8 cellular contexts compared by ENCODE assay signal in genomic region chr6:10412165-10412947, GRCh38. TPM values are rescaled to one million over a fixed set of nuclear protein-coding genes. Genes with fewer than 3 reads are reported as not detected.
DNase-seq lines count a peak whose midpoint lies in the region; ATAC-seq and TF ChIP-seq lines count a peak whose summit lies in the region.

No MANE protein-coding gene starts in this region.

- H3K9me3 ChIP-seq in A673 (ENCODE audit: low read depth, low read length, poor library complexity, severe bottlenecking) (no peaks in the 10 kb centered on the region), neuronal stem cell (replicated peaks in 1 of 2; ENCODE audit: control insufficient read depth in 2 of 2, insufficient read depth in 1 of 2, low read depth in 1 of 2, low read length in 2 of 2) (peaks cover 6 to 11% of the 10 kb centered on the region in 2 donors)

- H3K4me3 ChIP-seq in A673 (ENCODE audit: low read depth, low read length, poor library complexity, severe bottlenecking) (peak overlapping the region; percentile 75), GM12864 (ENCODE audit: low read depth, low read length) (peak overlapping the region; percentile 62), fibroblast of mammary gland (ENCODE audit: control insufficient read depth, low read depth, low read length) (peak overlapping the region; percentile 47), neuronal stem cell (ENCODE audit: low read length in 2 of 2) (peak overlapping the region; percentile 45 to 78)

- no peak overlapping the region for H2BK120ac ChIP-seq in neuronal stem cell (ENCODE audit: low read depth, low read length)

- H3K4me1 ChIP-seq in A673 (ENCODE audit: insufficient read depth, low read length, poor library complexity, severe bottlenecking) (peaks cover 38% of the 10 kb centered on the region), neuronal stem cell (ENCODE audit: control insufficient read depth in 2 of 2, insufficient read depth in 1 of 2, low read depth in 1 of 2, low read length in 2 of 2) (peaks cover 7 to 13% of the 10 kb centered on the region in 2 donors)

- ATAC-seq in HG02642 (IDR thresholded peaks at IDR 0.05; ENCODE audit: poor library complexity, unreplicated experiment) (peak; percentile 60), HG03457 (IDR thresholded peaks at IDR 0.05; ENCODE audit: unreplicated experiment) (no peak)
- peak; percentile 69 for ATAC-seq in activated CD8-positive, alpha-beta T cell treated with anti-CD3 and anti-CD28 coated beads for 36 hours

- H3K4me3 Mint-ChIP-seq in activated CD8-positive, alpha-beta T cell treated with anti-CD3 and anti-CD28 coated beads for 36 hours: peak overlapping the region; percentile 81

- H3K4me2 ChIP-seq in neuronal stem cell (ENCODE audit: insufficient read depth, low read length, poor library complexity, severe bottlenecking): peak overlapping the region; percentile 95

- no peak for TF ChIP-seq CTCF in A673 (conservative IDR thresholded peaks at IDR 0.05; ENCODE audit: low read depth, low read length)
- TF ChIP-seq CTCF in GM12864 (IDR thresholded peaks at IDR 0.05; ENCODE audit: low read depth, low read length, missing control alignments): no peak
- TF ChIP-seq CTCF in activated CD8-positive, alpha-beta T cell treated with anti-CD3 and anti-CD28 coated beads for 36 hours (IDR thresholded peaks at IDR 0.05): no peak
- TF ChIP-seq CTCF in fibroblast of mammary gland (conservative IDR thresholded peaks at IDR 0.05; ENCODE audit: control insufficient read depth, insufficient read depth, low read depth, low read length): no peak

- peak overlapping the region; percentile 90 for H2BK15ac ChIP-seq in neuronal stem cell (ENCODE audit: low read length)

- H2AK5ac ChIP-seq in neuronal stem cell (ENCODE audit: low read depth, low read length): peak overlapping the region; percentile 14

- no peak overlapping the region for H4K91ac ChIP-seq in neuronal stem cell (ENCODE audit: low read depth, low read length, poor library complexity)

- POLR2A ChIA-PET in A673 (lab: Charles Lee; ENCODE audit: low non-redundant PET): interaction anchor here (0.6 kb wide), 1 partner anchor 8 kb away, joined by 3 read pairs; no protein-coding TSS in a partner anchor
- POLR2A ChIA-PET in activated CD8-positive, alpha-beta T cell treated with anti-CD3 and anti-CD28 coated beads for 36 hours (lab: Charles Lee): interaction anchor here (0.7 to 1.2 kb wide), 2 partner anchors 26 to 27 kb away, joined by 3 read pairs; no protein-coding TSS in a partner anchor

- peaks cover 37% of the 10 kb centered on the region for H3K4me1 Mint-ChIP-seq in activated CD8-positive, alpha-beta T cell treated with anti-CD3 and anti-CD28 coated beads for 36 hours (ENCODE audit: low read depth)

- CTCF ChIA-PET in A673 (lab: Charles Lee): interaction anchor here (0.6 kb wide), 1 partner anchor 282 kb away, joined by 3 read pairs; the partner anchor contains the start of genes C6orf52 and PAK1IP1
- CTCF ChIA-PET in activated CD8-positive, alpha-beta T cell treated with anti-CD3 and anti-CD28 coated beads for 36 hours (lab: Charles Lee): interaction anchor here (1.9 kb wide), 1 partner anchor 17 kb away, joined by 6 read pairs; no protein-coding TSS in a partner anchor

- DNase-seq in A673 (ENCODE audit: low spot score): peak; percentile 95
- DNase-seq in GM12864 (ENCODE audit: low read depth): no peak
- DNase-seq in NCI-H1694 (lab: John Stamatoyannopoulos, UW): peak; percentile 64
- peak; percentile 57 for DNase-seq in activated CD8-positive, alpha-beta T cell treated with anti-CD3 and anti-CD28 coated beads for 36 hours
- DNase-seq in fibroblast of mammary gland (ENCODE audit: low read depth): no peak
- no peak for DNase-seq in neuronal stem cell (ENCODE audit: low spot score)

- no peak overlapping the region for H3K4ac ChIP-seq in neuronal stem cell (ENCODE audit: low read length)

- no TSS peak for BruUV-seq in A673 (replicated peaks; lab: Mats Ljungman, UMichigan)

- H3K9me3 Mint-ChIP-seq in activated CD8-positive, alpha-beta T cell treated with anti-CD3 and anti-CD28 coated beads for 36 hours: peaks cover 11% of the 10 kb centered on the region

- no peak overlapping the region for H4K8ac ChIP-seq in neuronal stem cell (ENCODE audit: low read depth, low read length)

- H3K27me3 Mint-ChIP-seq in activated CD8-positive, alpha-beta T cell treated with anti-CD3 and anti-CD28 coated beads for 36 hours: peaks cover 86% of the 10 kb centered on the region

- H3K79me1 ChIP-seq in neuronal stem cell (ENCODE audit: low read depth, low read length): no peaks in the 10 kb centered on the region

- H3K36me3 Mint-ChIP-seq in activated CD8-positive, alpha-beta T cell treated with anti-CD3 and anti-CD28 coated beads for 36 hours (ENCODE audit: low read depth): peaks cover 21% of the 10 kb centered on the region

- no peak overlapping the region for H2BK12ac ChIP-seq in neuronal stem cell (ENCODE audit: low read length)

- H3K27me3 ChIP-seq in A673 (replicated peaks; ENCODE audit: insufficient read depth, low read depth, low read length, poor library complexity) (no peaks in the 10 kb centered on the region), neuronal stem cell (ENCODE audit: control insufficient read depth in 3 of 3, insufficient read depth in 3 of 3, low read depth in 1 of 3, low read length in 3 of 3) (peaks cover 55 to 98% (median 89%) of the 10 kb centered on the region in 3 experiments)

- no CpG with 5 or more reads among the region's 75 CpGs for WGBS in neuronal stem cell (ENCODE audit: extremely low coverage in 2 of 2, insufficient read length in 2 of 2, insufficient replicate concordance in 1 of 2), 2 donors

- H3K27ac Mint-ChIP-seq in activated CD8-positive, alpha-beta T cell treated with anti-CD3 and anti-CD28 coated beads for 36 hours: peak overlapping the region; percentile 52

- peak overlapping the region; percentile 50 for H3K18ac ChIP-seq in neuronal stem cell (ENCODE audit: low read length)

- peak overlapping the region; percentile 75 for H3K9ac ChIP-seq in neuronal stem cell (ENCODE audit: low read depth, low read length, poor library complexity)

- peak overlapping the region; percentile 34 for H3K23ac ChIP-seq in neuronal stem cell (ENCODE audit: low read depth, low read length, poor library complexity)

- H2BK5ac ChIP-seq in neuronal stem cell (ENCODE audit: low read length): no peak overlapping the region

- no peak overlapping the region for H3K14ac ChIP-seq in neuronal stem cell (ENCODE audit: low read length)

- H3K36me3 ChIP-seq in A673 (ENCODE audit: insufficient read depth, low read length, poor library complexity, severe bottlenecking): no peaks in the 10 kb centered on the region
- H3K36me3 ChIP-seq in neuronal stem cell (replicated peaks in 1 of 2; ENCODE audit: control insufficient read depth in 2 of 2, insufficient read depth in 2 of 2, low read length in 2 of 2): no peaks in the 10 kb centered on the region

- peak overlapping the region; percentile 84 for H2AFZ ChIP-seq in neuronal stem cell (ENCODE audit: low read length)

- intact Hi-C loops in A673 (cut with micrococcal nuclease; ENCODE audit: unreplicated experiment): loop anchor here (5.0 kb wide), 3 partner anchors 165 to 1430 kb away; no protein-coding TSS in a partner anchor
- intact Hi-C loops in activated CD8-positive, alpha-beta T cell treated with anti-CD3 and anti-CD28 coated beads for 36 hours (cut with micrococcal nuclease): loop anchor here (10.0 kb wide), 1 partner anchor 472 kb away; the partner anchor contains the start of genes GCM2 and SYCP2L

- peak overlapping the region; percentile 83 for H3K27ac ChIP-seq in A673 (ENCODE audit: low read depth, low read length, poor library complexity, severe bottlenecking)
- no peak overlapping the region for H3K27ac ChIP-seq in neuronal stem cell (replicated peaks; ENCODE audit: low read length)

RNA-seq across cellular contexts. Expression of gene TFAP2A, which starts 2.5 kb away (rescaled TPM):
- 19.1 and 19.3 TPM in 2 replicates for total RNA-seq in A673 (2021)
- total RNA-seq in activated CD8-positive, alpha-beta T cell treated with anti-CD3 and anti-CD28 coated beads for 36 hours: not detected
- 0.53 TPM for polyA plus RNA-seq in neuronal stem cell (2013, experiment 1 of 2)
- polyA plus RNA-seq in neuronal stem cell (2013, experiment 2 of 2): 0.54 TPM

Comparison
In these comparisons a context has a peak if more than half of its experiments do, and no peak if none do; other contexts are left out.
1. DNase-seq: peak in A673 (single experiment), NCI-H1694 (single experiment) and activated CD8-positive, alpha-beta T cell treated with anti-CD3 and anti-CD28 coated beads for 36 hours (single experiment); none in GM12864 (single experiment), fibroblast of mammary gland (single experiment) and neuronal stem cell (single experiment).
2. RNA of gene TFAP2A, which starts 2.5 kb away (total RNA-seq): 19.1 to 19.3 TPM in A673; not detected in activated CD8-positive, alpha-beta T cell treated with anti-CD3 and anti-CD28 coated beads for 36 hours; every median in the first group is over 10 times any median in the second.
3. Peak in every context shown above with its lines, with median percentiles within 50 percentile points of each other: H3K4me3 ChIP-seq.